ENCODE assay signal across 15 cellular contexts in genomic region chr3:11198070-11198469, GRCh38.
"Had no signal": no experiment of that assay in that cellular context is flagged by ENCODE, and none has a peak within 500 bp of the region (broad histone marks: within the 10 kb centered on the region; RNA-seq: fewer than 3 reads in every experiment).

No MANE protein-coding gene starts in this region.

- DNase-seq: activated CD4-positive, alpha-beta memory T cell treated with anti-CD3 and anti-CD28 coated beads for 36 hours; activated CD4-positive, alpha-beta T cell treated with anti-CD3 and anti-CD28 coated beads for 1 hour; activated naive CD8-positive, alpha-beta T cell treated with anti-CD3 and anti-CD28 coated beads, Interleukin-2, amount 10 ng/mL, durations not matched to agents 7 days and 5 days; activated T-cell treated with anti-CD3 and anti-CD28 coated beads, Interleukin-2, amount 50 U/mL, for 48 hours; anterior cingulate cortex; colonic mucosa; heart right ventricle; left ventricle myocardium inferior; posterior cingulate gyrus; small intestine; SW 1271; trophoblast cell had no signal

- H3K4me3 ChIP-seq: colonic mucosa, heart right ventricle, left ventricle myocardium inferior, neural progenitor cell, right atrium auricular region had no signal

- H3K4me2 ChIP-seq: neural progenitor cell had no signal

- ATAC-seq: heart right ventricle; stimulated activated effector memory CD8-positive, alpha-beta T cell treated with anti-CD3 and anti-CD28 coated beads, Interleukin-12 subunit alpha, Interleukin-12 subunit beta, amount 100 ng/mL, for 72 hours had no signal

- H3K27ac Mint-ChIP-seq: activated CD4-positive, alpha-beta memory T cell treated with anti-CD3 and anti-CD28 coated beads for 36 hours; neural progenitor cell; stimulated activated effector memory CD8-positive, alpha-beta T cell treated with anti-CD3 and anti-CD28 coated beads, Interleukin-12 subunit alpha, Interleukin-12 subunit beta, amount 100 ng/mL, for 72 hours had no signal

- H3K4me3 Mint-ChIP-seq: activated CD4-positive, alpha-beta memory T cell treated with anti-CD3 and anti-CD28 coated beads for 36 hours; activated naive CD8-positive, alpha-beta T cell treated with anti-CD3 and anti-CD28 coated beads, Interleukin-2, amount 10 ng/mL, durations not matched to agents 7 days and 5 days; neural progenitor cell; stimulated activated effector memory CD8-positive, alpha-beta T cell treated with anti-CD3 and anti-CD28 coated beads, Interleukin-12 subunit alpha, Interleukin-12 subunit beta, amount 100 ng/mL, for 72 hours had no signal

- H3K4me1 ChIP-seq: colonic mucosa had no signal

- H3K27me3 ChIP-seq: colonic mucosa, neural progenitor cell, right atrium auricular region had no signal

- H3K9ac ChIP-seq: neural progenitor cell had no signal

- H3K27ac ChIP-seq: colonic mucosa, heart right ventricle, left ventricle myocardium inferior, neural progenitor cell, right atrium auricular region had no signal

- H3K9me3 ChIP-seq: colonic mucosa, right atrium auricular region had no signal

- H3K36me3 Mint-ChIP-seq: activated CD4-positive, alpha-beta memory T cell treated with anti-CD3 and anti-CD28 coated beads for 36 hours had no signal

- H3K36me3 ChIP-seq: colonic mucosa, heart right ventricle, left ventricle myocardium inferior, neural progenitor cell, right atrium auricular region had no signal

- H3K9me3 Mint-ChIP-seq: stimulated activated effector memory CD8-positive, alpha-beta T cell treated with anti-CD3 and anti-CD28 coated beads, Interleukin-12 subunit alpha, Interleukin-12 subunit beta, amount 100 ng/mL, for 72 hours had no signal

- H2AFZ ChIP-seq: neural progenitor cell had no signal
